18 cellular contexts compared by ENCODE assay signal in genomic region chr5:79517601-79518000, GRCh38.
"Had no signal": no experiment of that assay in that cellular context is flagged by ENCODE, and none has a peak within 500 bp of the region (broad histone marks: within the 10 kb centered on the region; RNA-seq: fewer than 3 reads in every experiment).

No MANE protein-coding gene starts in this region.

- H3K4me3 Mint-ChIP-seq: dendritic cell treated with granulocyte-macrophage colony-stimulating factor and Interleukin-4, amounts not matched to agents 40 ng/mL and 50 ng/mL, for 4 days; stimulated activated naive B cell treated with anti-CD40 and anti-IgM and Interleukin-4, amounts not matched to agents 10 μg/mL and 1 μg/mL and 100 μg/mL, for 72 hours had no signal

- H3K36me3 ChIP-seq: ascending aorta, breast epithelium, left ventricle myocardium inferior, tibial artery had no signal

- H3K9me3 Mint-ChIP-seq: dendritic cell treated with granulocyte-macrophage colony-stimulating factor and Interleukin-4, amounts not matched to agents 40 ng/mL and 50 ng/mL, for 4 days; natural killer cell had no signal

- H3K9me3 ChIP-seq: ascending aorta, breast epithelium, left ventricle myocardium inferior, mucosa of descending colon, tibial artery had no signal

- ATAC-seq: foreskin keratinocyte; mucosa of descending colon; natural killer cell; stimulated activated naive B cell treated with anti-CD40 and anti-IgM and Interleukin-4, amounts not matched to agents 10 μg/mL and 1 μg/mL and 100 μg/mL, for 72 hours had no signal

- DNase-seq: activated CD4-positive, alpha-beta T cell treated with anti-CD3 and anti-CD28 coated beads, Interleukin-2, amount 50 U/mL, for 1 hour; activated CD4-positive, CD25-positive, alpha-beta regulatory T cell; activated naive CD4-positive, alpha-beta T cell treated with Interleukin-2 at 50 U/mL for 16 hours; activated T-cell treated with anti-CD3 and anti-CD28 coated beads for 4 hours; cerebellar nuclear complex; effector memory CD4-positive, alpha-beta T cell; foreskin keratinocyte; glutamatergic neuron; left ventricle myocardium inferior; mucosa of descending colon; natural killer cell; nucleus accumbens; stimulated activated CD4-positive, alpha-beta T cell treated with anti-CD3 and anti-CD28 coated beads, Interleukin-4, amount 100 ng/mL, for 1 hour; stimulated activated naive B cell treated with anti-CD40 and anti-IgM and Interleukin-4, amounts not matched to agents 10 μg/mL and 1 μg/mL and 100 μg/mL, for 72 hours; tibial artery had no signal

- H3K4me3 ChIP-seq: ascending aorta, breast epithelium, left ventricle myocardium inferior, mucosa of descending colon, tibial artery had no signal

- H3K36me3 Mint-ChIP-seq: natural killer cell had no signal

- H3K27ac Mint-ChIP-seq: dendritic cell treated with granulocyte-macrophage colony-stimulating factor and Interleukin-4, amounts not matched to agents 40 ng/mL and 50 ng/mL, for 4 days; stimulated activated naive B cell treated with anti-CD40 and anti-IgM and Interleukin-4, amounts not matched to agents 10 μg/mL and 1 μg/mL and 100 μg/mL, for 72 hours had no signal

- H3K4me1 ChIP-seq: ascending aorta, breast epithelium, foreskin keratinocyte had no signal

- H3K27ac ChIP-seq: ascending aorta, foreskin keratinocyte, left ventricle myocardium inferior, tibial artery had no signal

- H3K27me3 ChIP-seq: ascending aorta, breast epithelium, foreskin keratinocyte, tibial artery had no signal
